8 cellular contexts compared by ENCODE assay signal in the genomic region with DNA sequence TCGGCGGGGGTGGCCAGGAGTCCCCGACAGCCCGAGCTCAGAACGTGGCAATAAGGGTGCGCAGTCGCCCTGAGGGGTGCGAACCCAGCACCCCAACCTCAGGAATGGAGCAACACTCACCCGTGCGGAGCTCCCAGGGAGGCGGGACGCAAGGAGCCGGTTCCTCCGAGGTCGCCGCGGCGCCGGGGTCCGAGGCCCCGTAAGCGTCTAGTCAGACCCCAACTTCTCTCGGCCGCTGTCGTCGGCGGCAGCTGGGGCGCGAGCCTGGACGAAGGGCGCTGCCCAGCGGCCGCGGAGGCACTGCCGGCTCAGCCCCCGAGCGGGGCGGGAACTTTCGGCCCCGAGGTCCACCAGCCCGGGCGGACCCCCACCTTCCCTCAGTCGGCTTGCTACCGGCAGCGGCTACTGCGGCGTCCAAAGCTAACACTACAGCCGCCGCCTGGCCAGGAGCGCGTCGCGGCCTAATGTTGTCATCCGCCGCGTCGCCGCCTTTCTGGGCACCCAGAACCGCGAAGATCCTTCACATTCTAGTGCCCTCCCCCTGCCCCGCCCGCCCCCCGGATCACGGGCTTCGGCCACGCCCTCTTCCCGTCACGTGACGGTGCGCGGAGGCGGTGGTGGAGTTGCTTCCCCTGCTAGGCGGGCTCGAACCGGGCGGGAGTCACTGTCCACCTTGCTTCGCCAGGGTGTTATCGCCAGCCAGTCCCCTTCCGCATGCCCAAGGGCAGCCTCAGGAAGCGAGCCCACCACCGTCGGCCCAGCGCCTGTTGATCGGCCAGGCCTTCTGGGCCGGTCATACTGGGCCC. TPM values are rescaled to one million over a fixed set of nuclear protein-coding genes. Genes with fewer than 3 reads are reported as not detected.
DNase-seq lines count a peak whose midpoint lies in the region; ATAC-seq lines count a peak whose summit lies in the region.

A gene with protein sequence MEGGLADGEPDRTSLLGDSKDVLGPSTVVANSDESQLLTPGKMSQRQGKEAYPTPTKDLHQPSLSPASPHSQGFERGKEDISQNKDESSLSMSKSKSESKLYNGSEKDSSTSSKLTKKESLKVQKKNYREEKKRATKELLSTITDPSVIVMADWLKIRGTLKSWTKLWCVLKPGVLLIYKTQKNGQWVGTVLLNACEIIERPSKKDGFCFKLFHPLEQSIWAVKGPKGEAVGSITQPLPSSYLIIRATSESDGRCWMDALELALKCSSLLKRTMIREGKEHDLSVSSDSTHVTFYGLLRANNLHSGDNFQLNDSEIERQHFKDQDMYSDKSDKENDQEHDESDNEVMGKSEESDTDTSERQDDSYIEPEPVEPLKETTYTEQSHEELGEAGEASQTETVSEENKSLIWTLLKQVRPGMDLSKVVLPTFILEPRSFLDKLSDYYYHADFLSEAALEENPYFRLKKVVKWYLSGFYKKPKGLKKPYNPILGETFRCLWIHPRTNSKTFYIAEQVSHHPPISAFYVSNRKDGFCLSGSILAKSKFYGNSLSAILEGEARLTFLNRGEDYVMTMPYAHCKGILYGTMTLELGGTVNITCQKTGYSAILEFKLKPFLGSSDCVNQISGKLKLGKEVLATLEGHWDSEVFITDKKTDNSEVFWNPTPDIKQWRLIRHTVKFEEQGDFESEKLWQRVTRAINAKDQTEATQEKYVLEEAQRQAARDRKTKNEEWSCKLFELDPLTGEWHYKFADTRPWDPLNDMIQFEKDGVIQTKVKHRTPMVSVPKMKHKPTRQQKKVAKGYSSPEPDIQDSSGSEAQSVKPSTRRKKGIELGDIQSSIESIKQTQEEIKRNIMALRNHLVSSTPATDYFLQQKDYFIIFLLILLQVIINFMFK (minus strand): TSS at position 495 of the 806 bp plus-strand sequence. CDS start 72,220 bp downstream, outside the sequence.

- no peaks in the 10 kb centered on the region for H3K27me3 ChIP-seq in endocrine pancreas (ENCODE audit: control insufficient read depth, insufficient read depth, low read length)

- no peaks in the 10 kb centered on the region for H3K9me3 Mint-ChIP-seq in activated CD8-positive, alpha-beta memory T cell treated with anti-CD3 and anti-CD28 coated beads, Interleukin-2, amount 10 ng/mL, durations not matched to agents 7 days and 5 days (ENCODE audit: low read depth)

- H3K4me1 Mint-ChIP-seq in activated CD8-positive, alpha-beta memory T cell treated with anti-CD3 and anti-CD28 coated beads, Interleukin-2, amount 10 ng/mL, durations not matched to agents 7 days and 5 days, result peaks cover 36% of the 10 kb centered on the region

- H3K36me3 ChIP-seq in endocrine pancreas (ENCODE audit: control insufficient read depth, insufficient read depth, low read length), result no peaks in the 10 kb centered on the region

- peak within 1 kb of the TSS; percentile 97 for H3K27ac Mint-ChIP-seq in activated CD8-positive, alpha-beta memory T cell treated with anti-CD3 and anti-CD28 coated beads, Interleukin-2, amount 10 ng/mL, durations not matched to agents 7 days and 5 days

- H3K27me3 Mint-ChIP-seq in activated CD8-positive, alpha-beta memory T cell treated with anti-CD3 and anti-CD28 coated beads, Interleukin-2, amount 10 ng/mL, durations not matched to agents 7 days and 5 days, result peaks cover 4% of the 10 kb centered on the region

- H3K4me3 ChIP-seq in endocrine pancreas (ENCODE audit: control insufficient read depth, insufficient read depth, low read length), result peak within 1 kb of the TSS; percentile 97

- peak within 1 kb of the TSS; percentile 87 for H3K4me3 Mint-ChIP-seq in activated CD8-positive, alpha-beta memory T cell treated with anti-CD3 and anti-CD28 coated beads, Interleukin-2, amount 10 ng/mL, durations not matched to agents 7 days and 5 days

- H3K4me1 ChIP-seq in endocrine pancreas (ENCODE audit: control insufficient read depth, insufficient read depth, low read length), result peaks cover 30% of the 10 kb centered on the region

- DNase-seq in Caki2 (ENCODE audit: low read depth) (peak; percentile 93), HUDEP-2 (lab: John Stamatoyannopoulos, UW; ENCODE audit: unreplicated experiment in 76 of 76) (peak in 75 of 76 experiments; percentile 43 to 98 (median 92)), NOMO-1 treated with dmso at 0.1 percent for 144 hours (lab: John Stamatoyannopoulos, UW; ENCODE audit: unreplicated experiment) (peak; percentile 91), mesenteric fat pad (ENCODE audit: low spot score) (peak; percentile 99)
- peak; percentile 97 for DNase-seq in activated CD8-positive, alpha-beta memory T cell treated with anti-CD3 and anti-CD28 coated beads, Interleukin-2, amount 10 ng/mL, durations not matched to agents 7 days and 5 days
- peak; percentile 96 for DNase-seq in stimulated activated CD8-positive, alpha-beta memory T cell treated with anti-CD3 and anti-CD28 coated beads, Interleukin-15, amount 100 ng/mL, for 24 hours (ENCODE audit: low read depth)

- no peaks in the 10 kb centered on the region for H3K9me3 ChIP-seq in endocrine pancreas (ENCODE audit: control insufficient read depth, low read length)

- H3K36me3 Mint-ChIP-seq in activated CD8-positive, alpha-beta memory T cell treated with anti-CD3 and anti-CD28 coated beads, Interleukin-2, amount 10 ng/mL, durations not matched to agents 7 days and 5 days, result peaks cover 15% of the 10 kb centered on the region

- in situ Hi-C loops in Caki2 (cut with HindIII; ENCODE audit: low pct_unique_long_range_greater_than_20kb, low sequenced_read_pairs), result no loop called here

- peak within 1 kb of the TSS; percentile 91 for H3K9ac ChIP-seq in endocrine pancreas (ENCODE audit: control insufficient read depth, insufficient read depth, low read length)

- CTCF ChIA-PET in activated CD8-positive, alpha-beta memory T cell treated with anti-CD3 and anti-CD28 coated beads, Interleukin-2, amount 10 ng/mL, durations not matched to agents 7 days and 5 days (lab: Charles Lee), result interaction anchor here (1.5 to 1.6 kb wide), 4 partner anchors 15 to 212 kb away, joined by 5 to 6 read pairs (median 5); a partner anchor contains a TSS

- peak; percentile 70 for ATAC-seq in GM21381 (IDR thresholded peaks at IDR 0.05; ENCODE audit: unreplicated experiment)
- ATAC-seq in activated CD8-positive, alpha-beta memory T cell treated with anti-CD3 and anti-CD28 coated beads, Interleukin-2, amount 10 ng/mL, durations not matched to agents 7 days and 5 days, result peak; percentile 72

RNA-seq across cellular contexts. Expression of the gene that starts here (rescaled TPM):
- 45.1 and 56.1 TPM in 2 replicates for total RNA-seq in Caki2 (2014; rRNA removed; shearing (Covaris generic); ENCODE audit: low replicate concordance)
- total RNA-seq in activated CD8-positive, alpha-beta memory T cell treated with anti-CD3 and anti-CD28 coated beads, Interleukin-2, amount 10 ng/mL, durations not matched to agents 7 days and 5 days, result 100 to 1,000 TPM; 104 to 112 TPM
- 121 TPM for total RNA-seq in mesenteric fat pad

Comparison
In these comparisons a context has a peak if more than half of its experiments do, and no peak if none do; other contexts are left out.
1. Peak in every context shown above with its lines: DNase-seq, ATAC-seq and H3K4me3 ChIP-seq.